9 cellular contexts compared by ENCODE assay signal in genomic region chr19:8218127-8218526, GRCh38. TPM values are rescaled to one million over a fixed set of nuclear protein-coding genes. Genes with fewer than 3 reads are reported as not detected.
DNase-seq lines count a peak whose midpoint lies in the region; ATAC-seq and TF ChIP-seq lines count a peak whose summit lies in the region.
"Not testable (repeated sequence)": the region's sequence is repeated elsewhere in the genome, so short reads cannot be mapped to it uniquely, and the experiment has no call there.
"Had no signal": no experiment of that assay in that cellular context is flagged by ENCODE, and none has a peak within 500 bp of the region (broad histone marks: within the 10 kb centered on the region; RNA-seq: fewer than 3 reads in every experiment).

No MANE protein-coding gene starts in this region.

- not testable (repeated sequence) for H3K27me3 ChIP-seq in H7 (ENCODE audit: control insufficient read depth, insufficient read depth, low read length)

- TF ChIP-seq CTCF in RWPE1 (conservative IDR thresholded peaks at IDR 0.05; ENCODE audit: low read depth): not testable (repeated sequence)

- H3K4me3 ChIP-seq in H7 (ENCODE audit: insufficient read depth, low read depth, low read length): not testable (repeated sequence)

- not testable (repeated sequence) for H3K36me3 ChIP-seq in H7 (replicated peaks; ENCODE audit: control insufficient read depth, insufficient read depth, low read length)

- POLR2A ChIA-PET in RWPE1 (lab: Yijun Ruan, JAX; ENCODE audit: low non-redundant PET); activated CD4-positive, alpha-beta T cell treated with anti-CD3 and anti-CD28 coated beads, Interleukin-2, amount 10 ng/mL, durations not matched to agents 7 days and 5 days (lab: Charles Lee): not testable (repeated sequence)

- H3K27ac Mint-ChIP-seq in activated CD4-positive, alpha-beta T cell treated with anti-CD3 and anti-CD28 coated beads, Interleukin-2, amount 10 ng/mL, durations not matched to agents 7 days and 5 days: peak overlapping the region; percentile 54
- H3K27ac Mint-ChIP-seq in memory B cell: peak overlapping the region; percentile 41
- H3K27ac Mint-ChIP-seq in stimulated activated naive B cell treated with anti-CD40 and anti-IgM and Interleukin-4, amounts not matched to agents 10 μg/mL and 1 μg/mL and 100 μg/mL, for 72 hours: peak overlapping the region; percentile 71

- H3K4me1 Mint-ChIP-seq in activated CD4-positive, alpha-beta T cell treated with anti-CD3 and anti-CD28 coated beads, Interleukin-2, amount 10 ng/mL, durations not matched to agents 7 days and 5 days: peaks cover 16% of the 10 kb centered on the region
- peaks cover 17% of the 10 kb centered on the region for H3K4me1 Mint-ChIP-seq in memory B cell
- peaks cover 27 to 49% of the 10 kb centered on the region in 2 donors for H3K4me1 Mint-ChIP-seq in stimulated activated naive B cell treated with anti-CD40 and anti-IgM and Interleukin-4, amounts not matched to agents 10 μg/mL and 1 μg/mL and 100 μg/mL, for 72 hours

- peak; percentile 16 for DNase-seq in H7
- DNase-seq in RWPE1 (ENCODE audit: low spot score); activated CD4-positive, alpha-beta T cell treated with anti-CD3 and anti-CD28 coated beads, Interleukin-2, amount 10 ng/mL, durations not matched to agents 7 days and 5 days; memory B cell (ENCODE audit: low spot score in 2 of 2); stimulated activated naive B cell treated with anti-CD40 and anti-IgM and Interleukin-4, amounts not matched to agents 10 μg/mL and 1 μg/mL and 100 μg/mL, for 72 hours: not testable (repeated sequence)
- peak; percentile 56 for DNase-seq in cerebellum (ENCODE audit: low spot score)

- CTCF ChIA-PET in RWPE1 (lab: Yijun Ruan, JAX); activated CD4-positive, alpha-beta T cell treated with anti-CD3 and anti-CD28 coated beads, Interleukin-2, amount 10 ng/mL, durations not matched to agents 7 days and 5 days (lab: Charles Lee): not testable (repeated sequence)

- peaks cover 17% of the 10 kb centered on the region for H3K36me3 Mint-ChIP-seq in activated CD4-positive, alpha-beta T cell treated with anti-CD3 and anti-CD28 coated beads, Interleukin-2, amount 10 ng/mL, durations not matched to agents 7 days and 5 days (ENCODE audit: low read depth)
- H3K36me3 Mint-ChIP-seq in memory B cell: peaks cover 18% of the 10 kb centered on the region
- peaks cover 30 to 43% of the 10 kb centered on the region in 2 donors for H3K36me3 Mint-ChIP-seq in stimulated activated naive B cell treated with anti-CD40 and anti-IgM and Interleukin-4, amounts not matched to agents 10 μg/mL and 1 μg/mL and 100 μg/mL, for 72 hours

- H3K27ac ChIP-seq in RWPE1: peak overlapping the region; percentile 64
- H3K27ac ChIP-seq in temporal lobe (ENCODE audit: low read depth, low read length): peak overlapping the region; percentile 66

- not testable (repeated sequence) for H3K4me3 Mint-ChIP-seq in activated CD4-positive, alpha-beta T cell treated with anti-CD3 and anti-CD28 coated beads, Interleukin-2, amount 10 ng/mL, durations not matched to agents 7 days and 5 days; memory B cell; stimulated activated naive B cell treated with anti-CD40 and anti-IgM and Interleukin-4, amounts not matched to agents 10 μg/mL and 1 μg/mL and 100 μg/mL, for 72 hours

- H3K27me3 Mint-ChIP-seq in activated CD4-positive, alpha-beta T cell treated with anti-CD3 and anti-CD28 coated beads, Interleukin-2, amount 10 ng/mL, durations not matched to agents 7 days and 5 days; memory B cell; stimulated activated naive B cell treated with anti-CD40 and anti-IgM and Interleukin-4, amounts not matched to agents 10 μg/mL and 1 μg/mL and 100 μg/mL, for 72 hours: not testable (repeated sequence)

- not testable (repeated sequence) for H3K9me3 Mint-ChIP-seq in activated CD4-positive, alpha-beta T cell treated with anti-CD3 and anti-CD28 coated beads, Interleukin-2, amount 10 ng/mL, durations not matched to agents 7 days and 5 days; memory B cell; stimulated activated naive B cell treated with anti-CD40 and anti-IgM and Interleukin-4, amounts not matched to agents 10 μg/mL and 1 μg/mL and 100 μg/mL, for 72 hours

- ATAC-seq in memory B cell (ENCODE audit: low read depth); stimulated activated naive B cell treated with anti-CD40 and anti-IgM and Interleukin-4, amounts not matched to agents 10 μg/mL and 1 μg/mL and 100 μg/mL, for 72 hours (replicated peaks): not testable (repeated sequence)

RNA-seq across cellular contexts. Expression of gene CERS4, which starts 9.0 kb away (rescaled TPM):
- total RNA-seq in H7 (2014; rRNA removed; shearing (Covaris generic)): 116 and 117 TPM in 2 replicates
- 10 to 100 TPM; 26.7 to 33.1 TPM for total RNA-seq in activated CD4-positive, alpha-beta T cell treated with anti-CD3 and anti-CD28 coated beads, Interleukin-2, amount 10 ng/mL, durations not matched to agents 7 days and 5 days
- total RNA-seq in cerebellum: 35.4 TPM
- 56.1 TPM for total RNA-seq in temporal lobe
- total RNA-seq: GM23248, HFFc6 had no signal
